ENCODE assay signal across 8 cellular contexts in genomic region chr4:16264798-16265197, GRCh38. TPM values are rescaled to one million over a fixed set of nuclear protein-coding genes. Genes with fewer than 3 reads are reported as not detected.
DNase-seq lines count a peak whose midpoint lies in the region; ATAC-seq and TF ChIP-seq lines count a peak whose summit lies in the region.

No MANE protein-coding gene starts in this region.

- CTCF ChIA-PET in activated CD4-positive, alpha-beta T cell treated with anti-CD3 and anti-CD28 coated beads, Interleukin-2, amount 10 ng/mL, durations not matched to agents 7 days and 5 days (lab: Charles Lee): interaction anchor here (0.6 to 1.5 kb wide), 7 partner anchors 14 to 303 kb away, joined by 3 to 4 read pairs (median 3); partner anchors contain the start of gene FGFBP2

- H3K27ac ChIP-seq in liver (ENCODE audit: low read depth in 1 of 2, low read length in 2 of 2): no peak overlapping the region

- TF ChIP-seq CTCF in cardiac fibroblast (IDR thresholded peaks at IDR 0.05; ENCODE audit: low read depth, low read length) (peak; percentile 37), liver (IDR thresholded peaks at IDR 0.05; ENCODE audit: low read depth, low read length, missing input control) (peak; percentile 78), endothelial cell (IDR thresholded peaks at IDR 0.05; ENCODE audit: unreplicated experiment) (no peak)

- WGBS in liver: 13% methylated on average over 3 of the region's 3 CpGs

- no peak overlapping the region for H3K4me3 ChIP-seq in cardiac fibroblast (replicated peaks in 1 of 2; ENCODE audit: low read depth in 2 of 2, low read length in 2 of 2)
- H3K4me3 ChIP-seq in liver (ENCODE audit: low read depth in 1 of 3, low read length in 3 of 3): no peak overlapping the region

- H3K36me3 ChIP-seq in liver (ENCODE audit: control insufficient read depth in 4 of 4, insufficient read depth in 3 of 4, low read depth in 1 of 4, low read length in 3 of 4): no peaks in the 10 kb centered on the region

- H3K9me3 ChIP-seq in liver (ENCODE audit: control insufficient read depth in 4 of 4, low read length in 3 of 4): no peaks in the 10 kb centered on the region

- ATAC-seq in HG02870 (IDR thresholded peaks at IDR 0.05; ENCODE audit: unreplicated experiment) (peak; percentile 79), GM19035 (IDR thresholded peaks at IDR 0.05; ENCODE audit: unreplicated experiment) (no peak)

- no peaks in the 10 kb centered on the region for H3K36me3 Mint-ChIP-seq in activated CD4-positive, alpha-beta T cell treated with anti-CD3 and anti-CD28 coated beads, Interleukin-2, amount 10 ng/mL, durations not matched to agents 7 days and 5 days (ENCODE audit: low read depth)
- no peaks in the 10 kb centered on the region for H3K36me3 Mint-ChIP-seq in endothelial cell (ENCODE audit: low read depth, unreplicated experiment)

- no peaks in the 10 kb centered on the region for H3K9me3 Mint-ChIP-seq in activated CD4-positive, alpha-beta T cell treated with anti-CD3 and anti-CD28 coated beads, Interleukin-2, amount 10 ng/mL, durations not matched to agents 7 days and 5 days
- H3K9me3 Mint-ChIP-seq in endothelial cell (ENCODE audit: unreplicated experiment): no peaks in the 10 kb centered on the region

- no peak overlapping the region for H3K27ac Mint-ChIP-seq in activated CD4-positive, alpha-beta T cell treated with anti-CD3 and anti-CD28 coated beads, Interleukin-2, amount 10 ng/mL, durations not matched to agents 7 days and 5 days
- no peak overlapping the region for H3K27ac Mint-ChIP-seq in endothelial cell (ENCODE audit: unreplicated experiment)

- no peaks in the 10 kb centered on the region for H3K27me3 ChIP-seq in liver (ENCODE audit: control insufficient read depth in 4 of 4, insufficient read depth in 4 of 4, low read length in 3 of 4)

- H3K9ac ChIP-seq in liver (ENCODE audit: low read depth in 1 of 2, low read length in 2 of 2): no peak overlapping the region

- POLR2A ChIA-PET in activated CD4-positive, alpha-beta T cell treated with anti-CD3 and anti-CD28 coated beads, Interleukin-2, amount 10 ng/mL, durations not matched to agents 7 days and 5 days (lab: Charles Lee): no interaction called here

- no peaks in the 10 kb centered on the region for H3K4me1 ChIP-seq in liver (ENCODE audit: control insufficient read depth in 4 of 4, insufficient read depth in 4 of 4, low read length in 3 of 4)

- no peak overlapping the region for H3K4me3 Mint-ChIP-seq in activated CD4-positive, alpha-beta T cell treated with anti-CD3 and anti-CD28 coated beads, Interleukin-2, amount 10 ng/mL, durations not matched to agents 7 days and 5 days
- H3K4me3 Mint-ChIP-seq in endothelial cell (ENCODE audit: unreplicated experiment): no peak overlapping the region

- peak; percentile 91 to 93 for TF ChIP-seq RAD21 in liver (IDR thresholded peaks at IDR 0.05)

- peak; percentile 15 for DNase-seq in activated CD4-positive, alpha-beta T cell treated with anti-CD3 and anti-CD28 coated beads, Interleukin-2, amount 10 ng/mL, durations not matched to agents 7 days and 5 days
- DNase-seq in activated CD4-positive, alpha-beta T cell treated with anti-CD3 and anti-CD28 coated beads, Interleukin-2, amount 50 U/mL, for 4 hours: no peak
- DNase-seq in NCI-H460 (ENCODE audit: extremely low read depth, low read depth): peak; percentile 37
- DNase-seq in cardiac fibroblast (ENCODE audit: low read depth in 2 of 2): peak; percentile 71 to 72
- DNase-seq in endothelial cell (ENCODE audit: low spot score): no peak

- peaks cover 6% of the 10 kb centered on the region for H3K4me1 Mint-ChIP-seq in activated CD4-positive, alpha-beta T cell treated with anti-CD3 and anti-CD28 coated beads, Interleukin-2, amount 10 ng/mL, durations not matched to agents 7 days and 5 days
- H3K4me1 Mint-ChIP-seq in endothelial cell (ENCODE audit: unreplicated experiment): peaks cover 5% of the 10 kb centered on the region

- no peaks in the 10 kb centered on the region for H3K27me3 Mint-ChIP-seq in activated CD4-positive, alpha-beta T cell treated with anti-CD3 and anti-CD28 coated beads, Interleukin-2, amount 10 ng/mL, durations not matched to agents 7 days and 5 days
- no peaks in the 10 kb centered on the region for H3K27me3 Mint-ChIP-seq in endothelial cell (ENCODE audit: unreplicated experiment)

TF ChIP-seq in liver, 16 proteins besides CTCF, POLR2A, EP300 and RAD21:
- no peak for TF ChIP-seq ATF3 (IDR thresholded peaks at IDR 0.05)
- no peak for TF ChIP-seq YY1 (IDR thresholded peaks at IDR 0.05)
- no peak for TF ChIP-seq TAF1 (conservative IDR thresholded peaks at IDR 0.05)
- TF ChIP-seq NR2F2 (IDR thresholded peaks at IDR 0.05): no peak
- TF ChIP-seq RXRA (IDR thresholded peaks at IDR 0.05): no peak
- no peak for TF ChIP-seq REST (IDR thresholded peaks at IDR 0.05)
- TF ChIP-seq FOXA1 (IDR thresholded peaks at IDR 0.05): no peak
- no peak for TF ChIP-seq HNF4G (IDR thresholded peaks at IDR 0.05)
- TF ChIP-seq MAX (IDR thresholded peaks at IDR 0.05): no peak
TF ChIP-seq in liver: peak in this region for 0.

RNA-seq across cellular contexts. Expression of gene TAPT1, which starts 38.5 kb away (rescaled TPM):
- total RNA-seq in activated CD4-positive, alpha-beta T cell treated with anti-CD3 and anti-CD28 coated beads, Interleukin-2, amount 10 ng/mL, durations not matched to agents 7 days and 5 days: 10 to 100 TPM; 49.6 to 58.2 TPM
- total RNA-seq in NCI-H460 (2014; rRNA removed; shearing (Covaris generic)): 8.5 and 10.5 TPM in 2 replicates
- polyA plus RNA-seq in NCI-H460 (2014; cell fraction: nucleus; rRNA removed): 10.6 and 21.0 TPM in 2 replicates
- total RNA-seq in liver: 10 to 100 TPM; 29.4 to 53.7 TPM
- 10 to 100 TPM; 12.2 to 14.8 TPM for polyA plus RNA-seq in liver
- 18.4 TPM for total RNA-seq in endothelial cell (ENCODE audit: unreplicated experiment)

Comparison
In these comparisons a context has a peak if more than half of its experiments do, and no peak if none do; other contexts are left out.
1. DNase-seq: peak in activated CD4-positive, alpha-beta T cell treated with anti-CD3 and anti-CD28 coated beads, Interleukin-2, amount 10 ng/mL, durations not matched to agents 7 days and 5 days (single experiment), NCI-H460 (single experiment) and cardiac fibroblast (2 of 2); none in activated CD4-positive, alpha-beta T cell treated with anti-CD3 and anti-CD28 coated beads, Interleukin-2, amount 50 U/mL, for 4 hours (0 of 2) and endothelial cell (single experiment).